ENCODE assay signal across 28 cellular contexts in genomic region chr9:70802206-70802605, GRCh38.
DNase-seq lines count a peak whose midpoint lies in the region; ATAC-seq and TF ChIP-seq lines count a peak whose summit lies in the region.
"Had no signal": no experiment of that assay in that cellular context is flagged by ENCODE, and none has a peak within 500 bp of the region (broad histone marks: within the 10 kb centered on the region; RNA-seq: fewer than 3 reads in every experiment).

No MANE protein-coding gene starts in this region.

- H3K9me2 ChIP-seq in Karpas-422 (replicated peaks; ENCODE audit: insufficient read depth, low read length) (no peaks in the 10 kb centered on the region), hepatocyte (replicated peaks; ENCODE audit: insufficient read depth) (no peaks in the 10 kb centered on the region)

- TF ChIP-seq CTCF in BJ (IDR thresholded peaks at IDR 0.05; ENCODE audit: insufficient read depth, low read depth, low read length) (no peak), hepatocyte (IDR thresholded peaks at IDR 0.05; ENCODE audit: poor library complexity) (no peak)

- no peaks in the 10 kb centered on the region for H3K79me2 ChIP-seq in Karpas-422 (ENCODE audit: low read length)
- H3K79me2 ChIP-seq in hepatocyte: no peaks in the 10 kb centered on the region

- no peak overlapping the region for H3K4me2 ChIP-seq in Karpas-422 (ENCODE audit: low read depth, low read length, poor library complexity, severe bottlenecking)
- H3K4me2 ChIP-seq in hepatocyte: no peak overlapping the region

- POLR2A ChIA-PET in BJ (lab: Charles Lee): no interaction called here

- H3K9ac ChIP-seq in Karpas-422 (ENCODE audit: low read length): no peak overlapping the region

- H3K36me3 ChIP-seq in BJ (ENCODE audit: control insufficient read depth, insufficient read depth, low read length) (no peaks in the 10 kb centered on the region), Karpas-422 (ENCODE audit: insufficient read depth, low read length) (no peaks in the 10 kb centered on the region), hepatocyte (replicated peaks; ENCODE audit: insufficient read depth, low read depth) (no peaks in the 10 kb centered on the region)
- H3K36me3 ChIP-seq: pancreas, Peyer's patch had no signal

- H3K27me3 ChIP-seq in BJ (ENCODE audit: control insufficient read depth, insufficient read depth, low read length) (no peaks in the 10 kb centered on the region; the same call in 1 of the 2 replicates), Karpas-422 (ENCODE audit: low read length) (no peaks in the 10 kb centered on the region), hepatocyte (no peaks in the 10 kb centered on the region)
- H3K27me3 ChIP-seq: pancreas, Peyer's patch had no signal

- H3K4me3 ChIP-seq in BJ (ENCODE audit: low read depth, low read length) (no peak overlapping the region), Karpas-422 (ENCODE audit: low read length) (no peak overlapping the region), hepatocyte (no peak overlapping the region)
- H3K4me3 ChIP-seq: HAP-1, pancreas, Peyer's patch had no signal

- no peak overlapping the region for H2AFZ ChIP-seq in Karpas-422 (ENCODE audit: low read length)
- no peak overlapping the region for H2AFZ ChIP-seq in hepatocyte

- H3K9me3 ChIP-seq in Karpas-422 (ENCODE audit: low read length) (no peaks in the 10 kb centered on the region), hepatocyte (ENCODE audit: low read depth) (no peaks in the 10 kb centered on the region)
- H3K9me3 ChIP-seq: HAP-1, pancreas, Peyer's patch had no signal

- H3K27ac ChIP-seq in Karpas-422 (ENCODE audit: low read length) (no peak overlapping the region), hepatocyte (no peak overlapping the region)
- H3K27ac ChIP-seq: pancreas, Peyer's patch had no signal

- WGBS in hepatocyte (ENCODE audit: low lambda C conversion rate, missing lambda C conversion rate): 4% methylated on average over 1 of the region's 1 CpG

- DNase-seq in BJ (ENCODE audit: low read depth) (peak; percentile 52), Karpas-422 (peak; percentile 33), fibroblast of gingiva (ENCODE audit: low read depth) (peak; percentile 83), non-pigmented ciliary epithelial cell (ENCODE audit: low read depth) (peak; percentile 35), hepatocyte (ENCODE audit: low spot score) (no peak), hepatic stellate cell (ENCODE audit: low spot score) (no peak)
- DNase-seq: activated CD4-positive, alpha-beta T cell treated with anti-CD3 and anti-CD28 coated beads for 4 hours; activated naive CD4-positive, alpha-beta T cell treated with anti-CD3 and anti-CD28 coated beads, Interleukin-2, amount 10 ng/mL, durations not matched to agents 7 days and 5 days; activated T-cell treated with anti-CD3 and anti-CD28 coated beads, Interleukin-2, amount 50 U/mL, for 72 hours; anterior cingulate cortex; CD4-positive, alpha-beta T cell; DMS 273 treated with DMSO at 0.1 percent for 48 hours; effector CD8-positive, alpha-beta T cell; erythroblast; head of caudate nucleus; naive thymus-derived CD8-positive, alpha-beta T cell; NCI-H1417; NCI-H2107; NCI-H446 treated with DMSO at 0.1 percent for 48 hours; pancreas; Peyer's patch; right cardiac atrium; stimulated activated CD4-positive, alpha-beta T cell treated with anti-CD3 and anti-CD28 coated beads, Interleukin-15, amount 100 ng/mL, for 24 hours; substantia nigra; T-cell had no signal

- H3K4me1 ChIP-seq in Karpas-422 (ENCODE audit: low read length): no peaks in the 10 kb centered on the region
- no peaks in the 10 kb centered on the region for H3K4me1 ChIP-seq in hepatocyte (ENCODE audit: insufficient read depth)
- H3K4me1 ChIP-seq: HAP-1, pancreas, Peyer's patch had no signal

- no peak for ATAC-seq in HG03571 (IDR thresholded peaks at IDR 0.05; ENCODE audit: unreplicated experiment)
- ATAC-seq in HG02970 (IDR thresholded peaks at IDR 0.05; ENCODE audit: low FRiP score, unreplicated experiment): no peak
- ATAC-seq: activated T-cell treated with anti-CD3 and anti-CD28 coated beads, Interleukin-2, amount 50 U/mL, for 72 hours; naive thymus-derived CD8-positive, alpha-beta T cell; right cardiac atrium; T-cell had no signal

- CTCF ChIA-PET in BJ (lab: Yijun Ruan, JAX): interaction anchor here (0.8 to 1.4 kb wide), 3 partner anchors 11 to 447 kb away, joined by 3 to 4 read pairs (median 4); no protein-coding TSS in a partner anchor

- H4K20me1 ChIP-seq in Karpas-422 (ENCODE audit: insufficient read depth, low read depth, low read length) (no peaks in the 10 kb centered on the region), hepatocyte (ENCODE audit: insufficient read depth, poor library complexity, severe bottlenecking) (no peaks in the 10 kb centered on the region)

Comparison
In these comparisons a context has a peak if more than half of its experiments do, and no peak if none do; other contexts are left out.
1. DNase-seq: peak in BJ (single experiment), Karpas-422 (single experiment), fibroblast of gingiva (single experiment) and non-pigmented ciliary epithelial cell (single experiment); none in hepatocyte (single experiment) and hepatic stellate cell (single experiment).